ENCODE assay signal across 1 cellular context in genomic region chr17:7234100-7235012, GRCh38.
TF ChIP-seq lines count a peak whose summit lies in the region.

TSS of gene DVL2 (minus strand) at chr17:7234517. CDS start at chr17:7234262, 255 bp downstream.

TF ChIP-seq in H1, 55 proteins besides CTCF, POLR2A, EP300 and RAD21:
- peak; percentile 84 for TF ChIP-seq PHF8 (conservative IDR thresholded peaks at IDR 0.05; ENCODE audit: low read depth, low read length)
- peak; percentile 97 for TF ChIP-seq POLR2AphosphoS5 (IDR thresholded peaks at IDR 0.05; ENCODE audit: low read depth, low read length)
- TF ChIP-seq EZH2 (IDR thresholded peaks at IDR 0.05; ENCODE audit: low read depth, low read length, severe bottlenecking): no peak
- no peak; the same call in 1 of the 2 replicates for TF ChIP-seq YY1 (IDR thresholded peaks at IDR 0.05; ENCODE audit: low read depth, low read length)
- no peak for TF ChIP-seq RXRA (IDR thresholded peaks at IDR 0.05; ENCODE audit: insufficient read depth, low read depth, low read length)
- no peak for TF ChIP-seq CBX8 (IDR thresholded peaks at IDR 0.05; ENCODE audit: borderline replicate concordance, low read depth, low read length)
- TF ChIP-seq TEAD4 (IDR thresholded peaks at IDR 0.05; ENCODE audit: low read depth, low read length): peak; percentile 17; the same call in 1 of the 2 replicates
- TF ChIP-seq CEBPB (IDR thresholded peaks at IDR 0.05; ENCODE audit: low read depth, low read length): no peak
- TF ChIP-seq JUN (IDR thresholded peaks at IDR 0.05; ENCODE audit: low read depth, low read length): no peak
- peak; percentile 53 for TF ChIP-seq NANOG (IDR thresholded peaks at IDR 0.05; ENCODE audit: insufficient read depth, low read depth, low read length, poor library complexity, severe bottlenecking)
- peak; percentile 47; the same call in 1 of the 2 replicates for TF ChIP-seq TBP (IDR thresholded peaks at IDR 0.05; ENCODE audit: low read depth, low read length)
- no peak for TF ChIP-seq SIX5 (IDR thresholded peaks at IDR 0.05; ENCODE audit: low read depth, low read length)
- TF ChIP-seq RBBP5 (IDR thresholded peaks at IDR 0.05; ENCODE audit: borderline replicate concordance, low read depth, low read length): peak; percentile 69; the same call in 1 of the 2 replicates
- no peak for TF ChIP-seq SRF (IDR thresholded peaks at IDR 0.05; ENCODE audit: low read depth, low read length)
- TF ChIP-seq ASH2L (IDR thresholded peaks at IDR 0.05; ENCODE audit: low read length): peak; percentile 85
- TF ChIP-seq RFX5 (IDR thresholded peaks at IDR 0.05; ENCODE audit: borderline replicate concordance, low read depth, low read length): no peak
- no peak for TF ChIP-seq POU5F1 (IDR thresholded peaks at IDR 0.05; ENCODE audit: low read depth, low read length)
- no peak for TF ChIP-seq JUND (IDR thresholded peaks at IDR 0.05; ENCODE audit: low read length)
- TF ChIP-seq SIRT6 (IDR thresholded peaks at IDR 0.05; ENCODE audit: low read length): no peak
- no peak for TF ChIP-seq SAP30 (IDR thresholded peaks at IDR 0.05; ENCODE audit: insufficient read depth, insufficient replicate concordance, low read length)
- TF ChIP-seq NRF1 (IDR thresholded peaks at IDR 0.05; ENCODE audit: low read depth, low read length): peak; percentile 17
- TF ChIP-seq FOSL1 (IDR thresholded peaks at IDR 0.05; ENCODE audit: insufficient read depth, low read depth, low read length): no peak
- TF ChIP-seq ATF2 (IDR thresholded peaks at IDR 0.05; ENCODE audit: low read length): peak; percentile 25; the same call in 1 of the 2 replicates
- TF ChIP-seq E2F6 (IDR thresholded peaks at IDR 0.05): peak; percentile 78
- TF ChIP-seq TAF7 (optimal IDR thresholded peaks at IDR 0.05; ENCODE audit: borderline replicate concordance, low read depth, low read length): no peak
- TF ChIP-seq HDAC6 (IDR thresholded peaks at IDR 0.05; ENCODE audit: low read depth, low read length): no peak
- 0 out of 4 replicates have a peak, but pooled peaks of 1 of the 2 experiments have one; percentile 52 for TF ChIP-seq HDAC2 (IDR thresholded peaks at IDR 0.05; ENCODE audit: borderline replicate concordance in 1 of 2, low read depth in 2 of 2, low read length in 2 of 2)
- TF ChIP-seq ZNF274 (IDR thresholded peaks at IDR 0.05; ENCODE audit: borderline replicate concordance, extremely low read depth, low read length): no peak
- TF ChIP-seq BRCA1 (IDR thresholded peaks at IDR 0.05; ENCODE audit: low read depth, low read length): no peak
- no peak for TF ChIP-seq CBX5 (IDR thresholded peaks at IDR 0.05; ENCODE audit: low read depth, low read length)
- peak; percentile 100 for TF ChIP-seq USF2 (IDR thresholded peaks at IDR 0.05; ENCODE audit: low read length)
- peak; percentile 93 for TF ChIP-seq MAX (IDR thresholded peaks at IDR 0.05)
- peak; percentile 99 for TF ChIP-seq SP4 (IDR thresholded peaks at IDR 0.05; ENCODE audit: low read length)
- TF ChIP-seq ATF3 (IDR thresholded peaks at IDR 0.05; ENCODE audit: insufficient read depth, low read depth, low read length): peak; percentile 99
- TF ChIP-seq BACH1 (IDR thresholded peaks at IDR 0.05; ENCODE audit: low read length): no peak
- no peak for TF ChIP-seq BCL11A (IDR thresholded peaks at IDR 0.05; ENCODE audit: low read depth in 2 of 2, low read length in 2 of 2)
- TF ChIP-seq SUZ12 (IDR thresholded peaks at IDR 0.05; ENCODE audit: low read length): no peak
- peak; percentile 21; the same call in 1 of the 2 replicates for TF ChIP-seq CHD2 (IDR thresholded peaks at IDR 0.05; ENCODE audit: low read length)
- TF ChIP-seq KDM1A (IDR thresholded peaks at IDR 0.05; ENCODE audit: borderline replicate concordance, low read length): no peak
- peak; percentile 95 to 97 for TF ChIP-seq SIN3A (conservative IDR thresholded peaks at IDR 0.05 in 1 of 2, IDR thresholded peaks at IDR 0.05 in 1 of 2; ENCODE audit: low read depth in 1 of 2, low read length in 2 of 2)
- peak; percentile 72 for TF ChIP-seq KDM5A (IDR thresholded peaks at IDR 0.05; ENCODE audit: low read length)
- TF ChIP-seq TCF12 (IDR thresholded peaks at IDR 0.05; ENCODE audit: low read depth, low read length): no peak
- no peak for TF ChIP-seq EGR1 (IDR thresholded peaks at IDR 0.05; ENCODE audit: borderline replicate concordance, low read depth, low read length)
- TF ChIP-seq TAF1 (IDR thresholded peaks at IDR 0.05; ENCODE audit: low read depth, low read length): peak; percentile 52; the same call in 1 of the 2 replicates
- no peak for TF ChIP-seq CTBP2 (IDR thresholded peaks at IDR 0.05; ENCODE audit: borderline replicate concordance, insufficient read depth, insufficient read length, low read length)
- TF ChIP-seq RNF2 (IDR thresholded peaks at IDR 0.05; ENCODE audit: borderline replicate concordance, low read depth, low read length, missing control alignments, poor library complexity, severe bottlenecking): no peak
- TF ChIP-seq MAFK (IDR thresholded peaks at IDR 0.05; ENCODE audit: low read depth, low read length): no peak
- TF ChIP-seq CREB1 (IDR thresholded peaks at IDR 0.05): peak; percentile 67
- TF ChIP-seq SP1 (IDR thresholded peaks at IDR 0.05; ENCODE audit: low read depth, low read length): no peak; the same call in 1 of the 2 replicates
- TF ChIP-seq CHD1 (IDR thresholded peaks at IDR 0.05; ENCODE audit: low read depth, low read length): no peak
- peak; percentile 85 for TF ChIP-seq KDM4A (IDR thresholded peaks at IDR 0.05; ENCODE audit: low read depth, low read length, severe bottlenecking)
- TF ChIP-seq GTF2F1 (IDR thresholded peaks at IDR 0.05; ENCODE audit: borderline replicate concordance, low read depth, low read length): peak; percentile 92
- TF ChIP-seq CHD7 (IDR thresholded peaks at IDR 0.05; ENCODE audit: insufficient replicate concordance, low read length): no peak
- TF ChIP-seq GABPA (IDR thresholded peaks at IDR 0.05; ENCODE audit: borderline replicate concordance, insufficient read depth, low read length): no peak
- no peak for TF ChIP-seq SP2 (IDR thresholded peaks at IDR 0.05; ENCODE audit: low read length)
